Comparison of ENCODE assay signal across 23 cellular contexts in genomic region chr17:61334673-61335072, GRCh38.
"Had no signal": no experiment of that assay in that cellular context is flagged by ENCODE, and none has a peak within 500 bp of the region (broad histone marks: within the 10 kb centered on the region; RNA-seq: fewer than 3 reads in every experiment).

No MANE protein-coding gene starts in this region.

- H3K9me3 ChIP-seq: ascending aorta, gastrocnemius medialis, heart left ventricle, left lung, mucosa of descending colon, neutrophil, tibial nerve, vagina had no signal

- H3K4me1 ChIP-seq: parathyroid adenoma had no signal

- ATAC-seq: activated CD8-positive, alpha-beta T cell treated with anti-CD3 and anti-CD28 coated beads, Interleukin-2, amount 10 ng/mL, durations not matched to agents 7 days and 5 days; gastrocnemius medialis had no signal

- H3K36me3 ChIP-seq: ascending aorta, gastrocnemius medialis, heart left ventricle, left lung, neutrophil, tibial nerve, vagina had no signal

- H3K27ac ChIP-seq: ascending aorta, neutrophil, parathyroid adenoma, vagina had no signal

- H3K27me3 ChIP-seq: ascending aorta, gastrocnemius medialis, heart left ventricle, left lung, neutrophil, tibial nerve, vagina had no signal

- DNase-seq: activated CD4-positive, alpha-beta T cell treated with anti-CD3 and anti-CD28 coated beads, Interleukin-2, amount 10 ng/mL, durations not matched to agents 24 days and 14 days; activated CD8-positive, alpha-beta T cell treated with anti-CD3 and anti-CD28 coated beads, Interleukin-2, amount 10 ng/mL, durations not matched to agents 7 days and 5 days; activated effector memory CD4-positive, alpha-beta T cell treated with Interleukin-2 at 50 U/mL for 16 hours; activated naive CD4-positive, alpha-beta T cell treated with anti-CD3 and anti-CD28 coated beads, Interleukin-2, amount 50 U/mL, for 16 hours; activated T-cell treated with anti-CD3 and anti-CD28 coated beads, Interleukin-2, amount 50 U/mL, for 24 hours; cerebellar nuclear complex; cortex of kidney; erythroblast; gastrocnemius medialis; left lung; mucosa of descending colon; naive B cell; stimulated activated CD4-positive, alpha-beta T cell treated with anti-CD3 and anti-CD28 coated beads, Interleukin-2, amount 100 ng/mL, for 24 hours; stimulated activated naive CD4-positive, alpha-beta T cell treated with Interleukin-2 at 50 U/mL for 16 hours; substantia nigra had no signal

- H3K4me3 ChIP-seq: ascending aorta, gastrocnemius medialis, heart left ventricle, left lung, mucosa of descending colon, tibial nerve, vagina had no signal

- H3K79me2 ChIP-seq: parathyroid adenoma had no signal

- FAIRE-seq: bronchial epithelial cell, endometrium had no signal

- H2AFZ ChIP-seq: parathyroid adenoma had no signal

- H3K9ac ChIP-seq: parathyroid adenoma had no signal
